Comparison of ENCODE assay signal across 21 cellular contexts in the genomic region with DNA sequence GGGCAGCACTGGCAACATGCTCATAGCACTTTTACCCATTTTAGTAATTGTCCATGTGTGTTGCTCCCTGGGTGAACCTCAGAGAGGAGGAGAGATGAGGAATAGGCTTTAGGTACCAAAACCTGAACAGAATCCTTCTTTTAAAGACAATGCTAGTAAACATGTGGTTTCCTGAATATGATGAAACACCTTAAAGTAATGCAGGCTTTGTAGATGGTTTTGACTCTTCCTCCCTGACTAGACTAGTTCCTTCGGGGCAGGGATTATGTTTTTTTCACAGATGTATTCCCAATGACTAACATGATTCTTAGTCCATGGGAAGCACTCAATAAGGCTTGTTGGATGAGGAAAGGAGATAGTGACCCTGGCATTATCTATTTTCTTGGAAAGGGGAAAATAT.
"Had no signal": no experiment of that assay in that cellular context is flagged by ENCODE, and none has a peak within 500 bp of the region (broad histone marks: within the 10 kb centered on the region; RNA-seq: fewer than 3 reads in every experiment).

No MANE protein-coding gene starts in this region.

- ATAC-seq: activated T-cell treated with anti-CD3 and anti-CD28 coated beads, Interleukin-2, amount 50 U/mL, for 4 hours; left cardiac atrium; lower lobe of right lung; right cardiac atrium; stimulated activated naive CD8-positive, alpha-beta T cell treated with anti-CD3 and anti-CD28 coated beads, Interleukin-15, Interleukin-2, amounts not matched to agents 100 U/mL and 50 U/mL, for 24 hours; T-helper 17 cell had no signal

- H3K27ac ChIP-seq: colonic mucosa, esophagus squamous epithelium, lower lobe of right lung had no signal

- H3K36me3 ChIP-seq: colonic mucosa, esophagus squamous epithelium, lower lobe of right lung had no signal

- H3K4me3 ChIP-seq: colonic mucosa, esophagus squamous epithelium, lower lobe of right lung had no signal

- H3K27me3 ChIP-seq: colonic mucosa, esophagus squamous epithelium had no signal

- DNase-seq: activated CD4-positive, alpha-beta memory T cell treated with anti-CD3 and anti-CD28 coated beads, Interleukin-2, amount 10 ng/mL, durations not matched to agents 7 days and 5 days; activated CD4-positive, alpha-beta T cell treated with anti-CD3 and anti-CD28 coated beads for 4 hours; activated effector memory CD4-positive, alpha-beta T cell treated with Interleukin-2 at 50 U/mL for 16 hours; activated naive CD4-positive, alpha-beta T cell treated with anti-CD3 and anti-CD28 coated beads, Interleukin-2, amount 50 U/mL, for 16 hours; activated T-cell treated with anti-CD3 and anti-CD28 coated beads, Interleukin-2, amount 50 U/mL, for 4 hours; central memory CD4-positive, alpha-beta T cell; colonic mucosa; esophagus squamous epithelium; head of caudate nucleus; left cardiac atrium; lower lobe of right lung; midbrain; right cardiac atrium; small intestine; stimulated activated CD4-positive, alpha-beta T cell treated with anti-CD3 and anti-CD28 coated beads, Interleukin-4, amount 100 ng/mL, for 4 hours; stimulated activated CD8-positive, alpha-beta memory T cell treated with anti-CD3 and anti-CD28 coated beads, Interleukin-4, amount 100 ng/mL, for 48 hours; stimulated activated naive CD8-positive, alpha-beta T cell treated with anti-CD3 and anti-CD28 coated beads, Interleukin-15, Interleukin-2, amounts not matched to agents 100 U/mL and 50 U/mL, for 24 hours; T-helper 17 cell; trophoblast cell had no signal

- H3K9me3 ChIP-seq: colonic mucosa, esophagus squamous epithelium, lower lobe of right lung had no signal

- FAIRE-seq: endometrium, frontal cortex, small intestine had no signal

- H3K4me1 ChIP-seq: colonic mucosa, esophagus squamous epithelium, lower lobe of right lung had no signal
